ENCODE assay signal across 29 cellular contexts in genomic region chr4:135601351-135601750, GRCh38.
"Had no signal": no experiment of that assay in that cellular context is flagged by ENCODE, and none has a peak within 500 bp of the region (broad histone marks: within the 10 kb centered on the region; RNA-seq: fewer than 3 reads in every experiment).

No MANE protein-coding gene starts in this region.

- H3K79me2 ChIP-seq: hepatocyte had no signal

- H3K9me3 ChIP-seq: adrenal gland had no signal

- H3K27me3 ChIP-seq: adrenal gland, ascending aorta, brain microvascular endothelial cell, esophagus squamous epithelium, gastroesophageal sphincter, heart right ventricle, hepatocyte had no signal

- DNase-seq: activated CD4-positive, alpha-beta memory T cell treated with anti-CD3 and anti-CD28 coated beads for 36 hours; activated CD4-positive, alpha-beta T cell treated with anti-CD3 and anti-CD28 coated beads for 36 hours; activated CD4-positive, alpha-beta T cell treated with anti-CD3 and anti-CD28 coated beads, Interleukin-2, amount 10 ng/mL, durations not matched to agents 24 days and 14 days; activated CD4-positive, CD25-positive, alpha-beta regulatory T cell; activated CD4-positive, CD25-positive, alpha-beta regulatory T cell treated with anti-CD3 and anti-CD28 coated beads, Interleukin-2, amount 50 U/mL, for 72 hours; activated CD8-positive, alpha-beta memory T cell treated with anti-CD3 and anti-CD28 coated beads, Interleukin-2, amount 10 ng/mL, durations not matched to agents 7 days and 5 days; activated CD8-positive, alpha-beta memory T cell treated with anti-CD3 and anti-CD28 coated beads, Interleukin-2, amount 50 U/mL, for 4 hours; activated CD8-positive, alpha-beta T cell treated with anti-CD3 and anti-CD28 coated beads, Interleukin-2, amount 10 ng/mL, durations not matched to agents 7 days and 5 days; activated effector memory CD4-positive, alpha-beta T cell treated with anti-CD3 and anti-CD28 coated beads, Interleukin-2, amount 50 U/mL, for 16 hours; activated naive CD4-positive, alpha-beta T cell treated with anti-CD3 and anti-CD28 coated beads for 36 hours; activated naive CD8-positive, alpha-beta T cell treated with anti-CD3 and anti-CD28 coated beads for 36 hours; activated naive CD8-positive, alpha-beta T cell treated with anti-CD3 and anti-CD28 coated beads, Interleukin-2, amount 50 U/mL, for 24 hours; activated T-cell treated with anti-CD3 and anti-CD28 coated beads, Interleukin-2, amount 50 U/mL, for 1 hour; activated T-cell treated with anti-CD3 and anti-CD28 coated beads, Interleukin-2, amount 50 U/mL, for 48 hours; adrenal gland; brain microvascular endothelial cell; caudate nucleus; cortex of kidney; dermis blood vessel endothelial cell; effector CD4-positive, alpha-beta T cell; effector memory CD8-positive, alpha-beta T cell; esophagus squamous epithelium; foreskin melanocyte; heart right ventricle; T-helper 2 cell had no signal

- H3K36me3 ChIP-seq: adrenal gland, ascending aorta, brain microvascular endothelial cell, esophagus squamous epithelium, gastroesophageal sphincter, heart right ventricle had no signal

- H3K4me3 ChIP-seq: adrenal gland, ascending aorta, esophagus squamous epithelium, gastroesophageal sphincter, heart right ventricle, hepatocyte had no signal

- H3K4me2 ChIP-seq: hepatocyte had no signal

- ATAC-seq: activated CD4-positive, alpha-beta T cell treated with anti-CD3 and anti-CD28 coated beads for 36 hours; activated CD8-positive, alpha-beta memory T cell treated with anti-CD3 and anti-CD28 coated beads, Interleukin-2, amount 10 ng/mL, durations not matched to agents 7 days and 5 days; activated CD8-positive, alpha-beta T cell treated with anti-CD3 and anti-CD28 coated beads, Interleukin-2, amount 10 ng/mL, durations not matched to agents 7 days and 5 days; activated naive CD8-positive, alpha-beta T cell treated with anti-CD3 and anti-CD28 coated beads, Interleukin-2, amount 50 U/mL, for 24 hours; effector memory CD8-positive, alpha-beta T cell; gastroesophageal sphincter; heart right ventricle had no signal

- H2AFZ ChIP-seq: hepatocyte had no signal

- H3K4me1 ChIP-seq: adrenal gland, ascending aorta, esophagus squamous epithelium, gastroesophageal sphincter, heart right ventricle had no signal

- H3K27ac ChIP-seq: adrenal gland, ascending aorta, brain microvascular endothelial cell, epithelial cell of prostate, esophagus squamous epithelium, gastroesophageal sphincter, heart right ventricle, hepatocyte had no signal
